In the genomic region with DNA sequence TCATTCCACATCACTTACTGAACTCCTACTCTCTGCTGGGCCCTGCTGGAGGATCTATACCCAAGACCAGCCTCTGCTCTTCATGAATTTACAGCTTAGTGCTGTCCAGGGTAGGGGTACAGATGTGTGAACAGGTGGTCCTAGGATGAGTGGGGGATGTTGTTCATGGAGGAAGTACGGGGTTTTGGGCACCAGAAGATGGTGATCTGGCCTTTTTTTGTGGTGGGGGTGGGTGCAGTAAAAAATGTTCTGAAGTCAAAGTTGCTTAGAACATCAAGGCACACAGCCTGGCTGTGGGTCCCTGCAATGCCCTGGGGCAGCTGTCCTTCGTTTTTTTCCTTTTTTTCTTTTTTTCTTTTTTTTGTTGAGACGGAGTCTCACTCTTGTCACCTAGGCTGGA, we compare ENCODE assay signal across 17 cellular contexts.
"Had no signal": no experiment of that assay in that cellular context is flagged by ENCODE, and none has a peak within 500 bp of the region (broad histone marks: within the 10 kb centered on the region; RNA-seq: fewer than 3 reads in every experiment).

No MANE protein-coding gene starts in this region.

- H3K27ac ChIP-seq: body of pancreas, heart right ventricle, left ventricle myocardium inferior, spleen, transverse colon had no signal

- H3K4me1 ChIP-seq: body of pancreas, left ventricle myocardium inferior, transverse colon had no signal

- DNase-seq: activated B cell treated with CpG ODN at 0.5 μM for 24 hours; activated CD4-positive, alpha-beta T cell treated with anti-CD3 and anti-CD28 coated beads, Interleukin-2, amount 50 U/mL, for 48 hours; activated CD8-positive, alpha-beta memory T cell treated with anti-CD3 and anti-CD28 coated beads, Interleukin-2, amount 50 U/mL, for 4 hours; amniotic stem cell; body of pancreas; central memory CD4-positive, alpha-beta T cell; effector memory CD4-positive, alpha-beta T cell; heart right ventricle; kidney; left ventricle myocardium inferior; mesenchymal stem cell; spleen; stimulated activated CD4-positive, alpha-beta T cell treated with anti-CD3 and anti-CD28 coated beads, Interleukin-1b, Interleukin-23, amount 100 ng/mL, for 48 hours; substantia nigra; transverse colon had no signal

- H3K36me3 Mint-ChIP-seq: stimulated activated memory B cell treated with anti-CD40 and anti-IgM and Interleukin-4, amounts not matched to agents 10 μg/mL and 1 μg/mL and 100 μg/mL, for 72 hours had no signal

- H3K4me3 Mint-ChIP-seq: activated B cell treated with CpG ODN at 0.5 μM for 24 hours; activated naive CD4-positive, alpha-beta T cell treated with anti-CD3 and anti-CD28 coated beads for 36 hours; stimulated activated memory B cell treated with anti-CD40 and anti-IgM and Interleukin-4, amounts not matched to agents 10 μg/mL and 1 μg/mL and 100 μg/mL, for 72 hours had no signal

- H3K9me3 Mint-ChIP-seq: activated B cell treated with CpG ODN at 0.5 μM for 24 hours; activated naive CD4-positive, alpha-beta T cell treated with anti-CD3 and anti-CD28 coated beads for 36 hours; stimulated activated memory B cell treated with anti-CD40 and anti-IgM and Interleukin-4, amounts not matched to agents 10 μg/mL and 1 μg/mL and 100 μg/mL, for 72 hours had no signal

- H3K9me3 ChIP-seq: body of pancreas, heart right ventricle, left ventricle myocardium inferior, spleen, transverse colon had no signal

- H3K27ac Mint-ChIP-seq: activated B cell treated with CpG ODN at 0.5 μM for 24 hours; stimulated activated memory B cell treated with anti-CD40 and anti-IgM and Interleukin-4, amounts not matched to agents 10 μg/mL and 1 μg/mL and 100 μg/mL, for 72 hours had no signal

- H3K27me3 Mint-ChIP-seq: activated B cell treated with CpG ODN at 0.5 μM for 24 hours; stimulated activated memory B cell treated with anti-CD40 and anti-IgM and Interleukin-4, amounts not matched to agents 10 μg/mL and 1 μg/mL and 100 μg/mL, for 72 hours had no signal

- H3K27me3 ChIP-seq: body of pancreas, spleen had no signal

- H3K36me3 ChIP-seq: heart right ventricle, left ventricle myocardium inferior, spleen, transverse colon had no signal

- H3K4me3 ChIP-seq: body of pancreas, heart right ventricle, left ventricle myocardium inferior, transverse colon had no signal
